Comparison of ENCODE assay signal across 24 cellular contexts in the genomic region with DNA sequence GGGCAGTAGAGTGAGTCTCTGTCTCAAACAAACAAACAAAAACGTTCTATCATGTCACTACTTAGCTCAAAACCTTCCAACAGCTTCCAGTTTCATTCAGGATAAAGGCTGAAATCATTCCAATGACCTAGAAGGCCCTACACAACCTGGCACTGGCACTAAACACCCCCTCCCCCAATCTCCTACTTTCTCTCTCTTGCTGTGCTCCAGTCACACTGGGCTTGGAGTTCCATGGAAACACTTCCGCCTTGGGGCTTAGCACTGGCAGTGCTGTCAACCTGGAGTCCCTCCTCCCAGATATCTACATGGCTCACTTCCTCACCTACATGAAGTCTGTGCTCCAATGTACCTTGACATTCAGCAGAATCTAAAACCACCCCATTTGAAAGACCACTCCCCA.
"Had no signal": no experiment of that assay in that cellular context is flagged by ENCODE, and none has a peak within 500 bp of the region (broad histone marks: within the 10 kb centered on the region; RNA-seq: fewer than 3 reads in every experiment).

No MANE protein-coding gene starts in this region.

- H3K4me2 ChIP-seq: smooth muscle cell had no signal

- ATAC-seq: activated CD8-positive, alpha-beta T cell treated with anti-CD3 and anti-CD28 coated beads for 36 hours; activated T-cell treated with anti-CD3 and anti-CD28 coated beads, Interleukin-2, amount 50 U/mL, for 4 hours; left lobe of liver; mucosa of descending colon; right lobe of liver; stimulated activated naive CD8-positive, alpha-beta T cell treated with anti-CD3 and anti-CD28 coated beads, Interleukin-15, amount 100 ng/mL, for 72 hours had no signal

- H3K9me3 ChIP-seq: colonic mucosa, mucosa of descending colon, ovary, right lobe of liver, suprapubic skin had no signal

- H3K4me3 Mint-ChIP-seq: activated CD4-positive, alpha-beta T cell treated with anti-CD3 and anti-CD28 coated beads, Interleukin-2, amount 10 ng/mL, durations not matched to agents 24 days and 14 days; activated CD8-positive, alpha-beta T cell treated with anti-CD3 and anti-CD28 coated beads for 36 hours; activated naive CD4-positive, alpha-beta T cell treated with anti-CD3 and anti-CD28 coated beads for 36 hours; activated T-cell treated with anti-CD3 and anti-CD28 coated beads, Interleukin-2, amount 50 U/mL, for 4 hours; naive B cell; stimulated activated naive CD8-positive, alpha-beta T cell treated with anti-CD3 and anti-CD28 coated beads, Interleukin-15, amount 100 ng/mL, for 72 hours had no signal

- H3K4me1 Mint-ChIP-seq: activated CD4-positive, alpha-beta T cell treated with anti-CD3 and anti-CD28 coated beads, Interleukin-2, amount 10 ng/mL, durations not matched to agents 24 days and 14 days; stimulated activated naive CD8-positive, alpha-beta T cell treated with anti-CD3 and anti-CD28 coated beads, Interleukin-15, amount 100 ng/mL, for 72 hours had no signal

- H3K36me3 ChIP-seq: colonic mucosa, ovary, suprapubic skin had no signal

- H3K4me3 ChIP-seq: colonic mucosa, lung, mucosa of descending colon, ovary, right lobe of liver, smooth muscle cell, suprapubic skin had no signal

- H3K4me1 ChIP-seq: colonic mucosa, right lobe of liver, suprapubic skin had no signal

- H3K27ac ChIP-seq: brain microvascular endothelial cell, colonic mucosa, ovary, right lobe of liver, suprapubic skin had no signal

- H3K27ac Mint-ChIP-seq: activated CD4-positive, alpha-beta T cell treated with anti-CD3 and anti-CD28 coated beads, Interleukin-2, amount 10 ng/mL, durations not matched to agents 24 days and 14 days; activated CD8-positive, alpha-beta T cell treated with anti-CD3 and anti-CD28 coated beads for 36 hours; activated naive CD4-positive, alpha-beta T cell treated with anti-CD3 and anti-CD28 coated beads for 36 hours; stimulated activated naive CD8-positive, alpha-beta T cell treated with anti-CD3 and anti-CD28 coated beads, Interleukin-15, amount 100 ng/mL, for 72 hours had no signal

- H3K27me3 Mint-ChIP-seq: naive B cell; stimulated activated naive CD8-positive, alpha-beta T cell treated with anti-CD3 and anti-CD28 coated beads, Interleukin-15, amount 100 ng/mL, for 72 hours had no signal

- H3K9me3 Mint-ChIP-seq: activated CD4-positive, alpha-beta T cell treated with anti-CD3 and anti-CD28 coated beads, Interleukin-2, amount 10 ng/mL, durations not matched to agents 24 days and 14 days; activated CD8-positive, alpha-beta T cell treated with anti-CD3 and anti-CD28 coated beads for 36 hours; activated naive CD4-positive, alpha-beta T cell treated with anti-CD3 and anti-CD28 coated beads for 36 hours; activated T-cell treated with anti-CD3 and anti-CD28 coated beads, Interleukin-2, amount 50 U/mL, for 4 hours; naive B cell; stimulated activated naive CD8-positive, alpha-beta T cell treated with anti-CD3 and anti-CD28 coated beads, Interleukin-15, amount 100 ng/mL, for 72 hours had no signal

- DNase-seq: activated CD4-positive, alpha-beta T cell treated with anti-CD3 and anti-CD28 coated beads, Interleukin-2, amount 10 ng/mL, durations not matched to agents 24 days and 14 days; activated CD8-positive, alpha-beta T cell treated with anti-CD3 and anti-CD28 coated beads for 36 hours; activated naive CD4-positive, alpha-beta T cell treated with anti-CD3 and anti-CD28 coated beads for 36 hours; activated T-cell treated with anti-CD3 and anti-CD28 coated beads, Interleukin-2, amount 50 U/mL, for 4 hours; anterior cingulate cortex; brain microvascular endothelial cell; central memory CD4-positive, alpha-beta T cell; colonic mucosa; erythroblast; foreskin melanocyte; glutamatergic neuron; hippocampal formation; kidney; mucosa of descending colon; naive B cell; ovary; right lobe of liver; stimulated activated CD4-positive, alpha-beta T cell treated with anti-CD3 and anti-CD28 coated beads, Interleukin-4, amount 100 ng/mL, for 1 hour; stimulated activated naive CD8-positive, alpha-beta T cell treated with anti-CD3 and anti-CD28 coated beads, Interleukin-15, amount 100 ng/mL, for 72 hours; T-helper 9 cell had no signal

- H3K27me3 ChIP-seq: brain microvascular endothelial cell, colonic mucosa, ovary, right lobe of liver, suprapubic skin had no signal

- FAIRE-seq: kidney had no signal
